In genomic region chr5:65020492-65020891, GRCh38 we compare ENCODE assay signal across 17 cellular contexts.
DNase-seq lines count a peak whose midpoint lies in the region; ATAC-seq and TF ChIP-seq lines count a peak whose summit lies in the region.
"Had no signal": no experiment of that assay in that cellular context is flagged by ENCODE, and none has a peak within 500 bp of the region (broad histone marks: within the 10 kb centered on the region; RNA-seq: fewer than 3 reads in every experiment).

No MANE protein-coding gene starts in this region.

- no peaks in the 10 kb centered on the region for H3K27me3 ChIP-seq in CD8-positive, alpha-beta T cell (ENCODE audit: insufficient read depth, low read length)
- no peaks in the 10 kb centered on the region for H3K27me3 ChIP-seq in PC-9 (ENCODE audit: insufficient read depth, low read depth)
- H3K27me3 ChIP-seq: heart right ventricle, right lobe of liver had no signal

- H2AFZ ChIP-seq in PC-9: no peak overlapping the region

- CTCF ChIA-PET in CD8-positive, alpha-beta T cell (lab: Charles Lee): no interaction called here
- CTCF ChIA-PET in PC-9 (lab: Charles Lee): no interaction called here

- DNase-seq in CD8-positive, alpha-beta T cell: no peak
- peak; percentile 22 for DNase-seq in HFF-Myc (ENCODE audit: extremely low read depth, low read depth)
- peak; percentile 91 for DNase-seq in amniotic epithelial cell (ENCODE audit: low read depth)
- peak; percentile 32 for DNase-seq in non-pigmented ciliary epithelial cell (ENCODE audit: low read depth)
- no peak for DNase-seq in PC-9
- DNase-seq in activated CD4-positive, alpha-beta T cell treated with anti-CD3 and anti-CD28 coated beads, Interleukin-2, amount 50 U/mL, for 4 hours: no peak
- DNase-seq in DMS79 treated with DMSO at 0.1 percent for 48 hours (lab: John Stamatoyannopoulos, UW): no peak
- DNase-seq in NCI-H510A treated with DMSO at 0.1 percent for 48 hours (lab: John Stamatoyannopoulos, UW): no peak
- DNase-seq: activated effector memory CD4-positive, alpha-beta T cell treated with Interleukin-2 at 50 U/mL for 16 hours; aorta; cortex of kidney; heart right ventricle; islet precursor cell; right lobe of liver; stimulated activated CD4-positive, alpha-beta T cell treated with anti-CD3 and anti-CD28 coated beads, Interleukin-4, amount 100 ng/mL, for 1 hour; T-helper 1 cell had no signal

- POLR2A ChIA-PET in CD8-positive, alpha-beta T cell (lab: Charles Lee): no interaction called here
- POLR2A ChIA-PET in PC-9 (lab: Charles Lee; ENCODE audit: unreplicated experiment): no interaction called here

- no TSS peak for BruUV-seq in PC-9 (replicated peaks; lab: Mats Ljungman, UMichigan)

- H3K4me2 ChIP-seq in PC-9: no peak overlapping the region

- H3K4me1 ChIP-seq in CD8-positive, alpha-beta T cell (ENCODE audit: insufficient read depth, low read length): peaks cover 4% of the 10 kb centered on the region
- H3K4me1 ChIP-seq in PC-9 (replicated peaks; ENCODE audit: insufficient read depth): no peaks in the 10 kb centered on the region
- H3K4me1 ChIP-seq: right lobe of liver had no signal

- no peaks in the 10 kb centered on the region for H4K20me1 ChIP-seq in PC-9 (ENCODE audit: insufficient read depth)

- H3K27me3 Mint-ChIP-seq in CD8-positive, alpha-beta T cell (ENCODE audit: low read depth): no peaks in the 10 kb centered on the region

- no peak for TF ChIP-seq CTCF in CD8-positive, alpha-beta T cell (IDR thresholded peaks at IDR 0.05)
- TF ChIP-seq CTCF in HFF-Myc (IDR thresholded peaks at IDR 0.05; ENCODE audit: low read depth, low read length, missing control alignments) (no peak), PC-9 (conservative IDR thresholded peaks at IDR 0.05) (no peak)

- H3K27ac ChIP-seq in CD8-positive, alpha-beta T cell (ENCODE audit: low read depth, low read length): no peak overlapping the region
- H3K27ac ChIP-seq in PC-9: no peak overlapping the region
- H3K27ac ChIP-seq: right lobe of liver had no signal

- H3K4me3 ChIP-seq in CD8-positive, alpha-beta T cell (ENCODE audit: low read depth, low read length): no peak overlapping the region
- H3K4me3 ChIP-seq in HFF-Myc (replicated peaks; ENCODE audit: low read depth, low read length) (no peak overlapping the region), PC-9 (no peak overlapping the region)
- H3K4me3 ChIP-seq: heart right ventricle, right lobe of liver had no signal

- peak overlapping the region; percentile 62 for H3K27ac Mint-ChIP-seq in CD8-positive, alpha-beta T cell
- H3K27ac Mint-ChIP-seq: CD14-positive monocyte had no signal

- no peaks in the 10 kb centered on the region for H3K79me2 ChIP-seq in PC-9 (ENCODE audit: low read depth)

- no peaks in the 10 kb centered on the region for H3K9me2 ChIP-seq in PC-9 (ENCODE audit: insufficient read depth)

- H3K36me3 Mint-ChIP-seq in CD8-positive, alpha-beta T cell: peaks cover 10% of the 10 kb centered on the region

- peaks cover 21% of the 10 kb centered on the region for H3K4me1 Mint-ChIP-seq in CD8-positive, alpha-beta T cell (ENCODE audit: low read depth)

- H3K4me3 Mint-ChIP-seq in CD8-positive, alpha-beta T cell: no peak overlapping the region
- H3K4me3 Mint-ChIP-seq: CD14-positive monocyte had no signal

- no peaks in the 10 kb centered on the region for H3K9me3 ChIP-seq in CD8-positive, alpha-beta T cell (ENCODE audit: low read length)
- no peaks in the 10 kb centered on the region for H3K9me3 ChIP-seq in PC-9 (ENCODE audit: insufficient read depth, low read depth)
- H3K9me3 ChIP-seq: heart right ventricle, right lobe of liver had no signal

- ATAC-seq in CD8-positive, alpha-beta T cell: no peak
- ATAC-seq: heart right ventricle, right lobe of liver had no signal

- no peaks in the 10 kb centered on the region for H3K9me3 Mint-ChIP-seq in CD8-positive, alpha-beta T cell

- H3K36me3 ChIP-seq in CD8-positive, alpha-beta T cell (ENCODE audit: insufficient read depth, low read length): no peaks in the 10 kb centered on the region
- H3K36me3 ChIP-seq in PC-9 (ENCODE audit: low read depth): no peaks in the 10 kb centered on the region
- H3K36me3 ChIP-seq: heart right ventricle, right lobe of liver had no signal

- intact Hi-C loops in CD8-positive, alpha-beta T cell (cut with DNase I, micrococcal nuclease): no loop called here
- intact Hi-C loops in PC-9 (cut with micrococcal nuclease; ENCODE audit: unreplicated experiment): no loop called here

- no peaks in the 10 kb centered on the region for H3F3A ChIP-seq in PC-9 (ENCODE audit: insufficient read depth, low read depth)

Comparison
In these comparisons a context has a peak if more than half of its experiments do, and no peak if none do; other contexts are left out.
1. DNase-seq: peak in HFF-Myc (single experiment), amniotic epithelial cell (single experiment) and non-pigmented ciliary epithelial cell (single experiment); none in CD8-positive, alpha-beta T cell (0 of 7), PC-9 (0 of 2), activated CD4-positive, alpha-beta T cell treated with anti-CD3 and anti-CD28 coated beads, Interleukin-2, amount 50 U/mL, for 4 hours (0 of 2), DMS79 treated with DMSO at 0.1 percent for 48 hours (single experiment) and NCI-H510A treated with DMSO at 0.1 percent for 48 hours (single experiment).